ENCODE assay signal across 29 cellular contexts in genomic region chr11:86495341-86495740, GRCh38.
"Had no signal": no experiment of that assay in that cellular context is flagged by ENCODE, and none has a peak within 500 bp of the region (broad histone marks: within the 10 kb centered on the region; RNA-seq: fewer than 3 reads in every experiment).

No MANE protein-coding gene starts in this region.

- FAIRE-seq: small intestine had no signal

- H3K4me1 ChIP-seq: foreskin keratinocyte, vagina had no signal

- H3K27me3 ChIP-seq: brain microvascular endothelial cell, foreskin keratinocyte, heart left ventricle, ovary, vagina had no signal

- H3K27me3 Mint-ChIP-seq: activated naive CD8-positive, alpha-beta T cell; T-helper 17 cell; type B pancreatic cell had no signal

- H3K27ac Mint-ChIP-seq: activated naive CD8-positive, alpha-beta T cell; effector memory CD8-positive, alpha-beta T cell; naive thymus-derived CD4-positive, alpha-beta T cell; progenitor cell of endocrine pancreas; stimulated activated effector memory CD8-positive, alpha-beta T cell treated with anti-CD3 and anti-CD28 coated beads, Interleukin-12 subunit alpha, Interleukin-12 subunit beta, amount 100 ng/mL, for 72 hours; stimulated activated naive CD8-positive, alpha-beta T cell treated with anti-CD3 and anti-CD28 coated beads, Interleukin-15, Interleukin-2, amounts not matched to agents 100 ng/mL and 50 ng/mL, for 24 hours; T-helper 17 cell; type B pancreatic cell had no signal

- ATAC-seq: activated CD4-positive, CD25-positive, alpha-beta regulatory T cell treated with anti-CD3 and anti-CD28 coated beads, Interleukin-2, amount 50 U/mL, for 24 hours; effector memory CD8-positive, alpha-beta T cell; foreskin keratinocyte; heart left ventricle; naive thymus-derived CD4-positive, alpha-beta T cell; sciatic nerve; stimulated activated effector memory CD8-positive, alpha-beta T cell treated with anti-CD3 and anti-CD28 coated beads, Interleukin-12 subunit alpha, Interleukin-12 subunit beta, amount 100 ng/mL, for 72 hours; T-helper 17 cell had no signal

- H3K4me1 Mint-ChIP-seq: stimulated activated effector memory CD8-positive, alpha-beta T cell treated with anti-CD3 and anti-CD28 coated beads, Interleukin-12 subunit alpha, Interleukin-12 subunit beta, amount 100 ng/mL, for 72 hours; T-helper 17 cell had no signal

- H3K36me3 Mint-ChIP-seq: activated naive CD8-positive, alpha-beta T cell; naive thymus-derived CD4-positive, alpha-beta T cell; stimulated activated effector memory CD8-positive, alpha-beta T cell treated with anti-CD3 and anti-CD28 coated beads, Interleukin-12 subunit alpha, Interleukin-12 subunit beta, amount 100 ng/mL, for 72 hours; type B pancreatic cell had no signal

- H3K36me3 ChIP-seq: brain microvascular endothelial cell, ovary, thoracic aorta, vagina had no signal

- H3K9me3 ChIP-seq: heart left ventricle, ovary, thoracic aorta, vagina had no signal

- H3K27ac ChIP-seq: brain microvascular endothelial cell, foreskin keratinocyte, heart left ventricle, ovary, thoracic aorta, vagina, WERI-Rb-1 had no signal

- H3K4me3 ChIP-seq: heart left ventricle, ovary, thoracic aorta, vagina had no signal

- H3K4me3 Mint-ChIP-seq: activated naive CD8-positive, alpha-beta T cell; effector memory CD8-positive, alpha-beta T cell; naive thymus-derived CD4-positive, alpha-beta T cell; stimulated activated effector memory CD8-positive, alpha-beta T cell treated with anti-CD3 and anti-CD28 coated beads, Interleukin-12 subunit alpha, Interleukin-12 subunit beta, amount 100 ng/mL, for 72 hours; stimulated activated naive CD8-positive, alpha-beta T cell treated with anti-CD3 and anti-CD28 coated beads, Interleukin-15, Interleukin-2, amounts not matched to agents 100 ng/mL and 50 ng/mL, for 24 hours; T-helper 17 cell; type B pancreatic cell had no signal

- DNase-seq: activated CD4-positive, alpha-beta T cell treated with anti-CD3 and anti-CD28 coated beads for 48 hours; activated CD4-positive, alpha-beta T cell treated with anti-CD3 and anti-CD28 coated beads, Interleukin-2, amount 50 U/mL, for 48 hours; activated effector memory CD4-positive, alpha-beta T cell treated with Interleukin-2 at 50 U/mL for 16 hours; activated naive CD4-positive, alpha-beta T cell treated with Interleukin-2 at 50 U/mL for 16 hours; anterior cingulate cortex; brain microvascular endothelial cell; cortex of kidney; effector memory CD8-positive, alpha-beta T cell; erythroblast; foreskin keratinocyte; heart left ventricle; midbrain; naive thymus-derived CD4-positive, alpha-beta T cell; ovary; retina; small intestine; stimulated activated CD4-positive, alpha-beta T cell treated with anti-CD3 and anti-CD28 coated beads, Interleukin-4, amount 100 ng/mL, for 24 hours; T-helper 17 cell; T1000; WERI-Rb-1 had no signal

- H3K9me3 Mint-ChIP-seq: effector memory CD8-positive, alpha-beta T cell; naive thymus-derived CD4-positive, alpha-beta T cell; stimulated activated effector memory CD8-positive, alpha-beta T cell treated with anti-CD3 and anti-CD28 coated beads, Interleukin-12 subunit alpha, Interleukin-12 subunit beta, amount 100 ng/mL, for 72 hours; stimulated activated naive CD8-positive, alpha-beta T cell treated with anti-CD3 and anti-CD28 coated beads, Interleukin-15, Interleukin-2, amounts not matched to agents 100 ng/mL and 50 ng/mL, for 24 hours; type B pancreatic cell had no signal
